26 cellular contexts compared by ENCODE assay signal in the genomic region with DNA sequence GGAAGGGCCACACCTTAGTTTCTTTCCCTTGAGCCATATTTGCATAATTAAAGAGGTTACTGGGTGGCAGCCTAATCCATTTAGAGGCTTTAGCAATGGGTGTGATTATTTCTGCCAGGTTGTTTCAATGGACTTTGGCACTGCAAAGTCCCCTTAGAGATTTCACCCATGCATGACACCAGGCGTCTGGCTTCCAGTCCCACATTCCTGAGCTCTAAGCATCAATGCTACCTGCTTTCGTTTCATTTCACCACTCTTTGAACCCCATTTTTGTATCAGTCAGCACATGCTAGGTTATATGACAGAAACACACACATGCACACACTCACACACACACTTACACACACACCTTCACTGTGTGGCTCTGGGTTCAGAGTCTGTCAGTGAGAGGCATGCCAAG.
"Had no signal": no experiment of that assay in that cellular context is flagged by ENCODE, and none has a peak within 500 bp of the region (broad histone marks: within the 10 kb centered on the region; RNA-seq: fewer than 3 reads in every experiment).

No MANE protein-coding gene starts in this region.

- H3K27ac Mint-ChIP-seq: activated CD4-positive, alpha-beta T cell treated with anti-CD3 and anti-CD28 coated beads for 36 hours; activated naive CD8-positive, alpha-beta T cell had no signal

- H3K36me3 ChIP-seq: gastrocnemius medialis, left lung, lower lobe of right lung, ovary, prostate gland, suprapubic skin, transverse colon had no signal

- H3K27me3 ChIP-seq: gastrocnemius medialis, hepatocyte, left lung, ovary, suprapubic skin, transverse colon had no signal

- H3K4me1 ChIP-seq: gastrocnemius medialis, left lung, prostate gland, suprapubic skin, transverse colon had no signal

- H3K4me3 ChIP-seq: gastrocnemius medialis, hepatocyte, left lung, lower lobe of right lung, ovary, prostate gland, suprapubic skin, transverse colon had no signal

- FAIRE-seq: bronchial epithelial cell, colon, endometrium, keratinocyte, urothelium cell line had no signal

- H3K4me3 Mint-ChIP-seq: activated CD4-positive, alpha-beta T cell treated with anti-CD3 and anti-CD28 coated beads for 36 hours; activated naive CD8-positive, alpha-beta T cell had no signal

- DNase-seq: activated CD4-positive, alpha-beta T cell treated with anti-CD3 and anti-CD28 coated beads for 36 hours; activated CD4-positive, CD25-positive, alpha-beta regulatory T cell; activated effector memory CD4-positive, alpha-beta T cell treated with Interleukin-2 at 50 U/mL for 16 hours; activated naive CD4-positive, alpha-beta T cell treated with Interleukin-2 at 50 U/mL for 16 hours; activated T-cell treated with anti-CD3 and anti-CD28 coated beads for 4 hours; anterior cingulate cortex; dermis blood vessel endothelial cell; effector CD8-positive, alpha-beta T cell; gastrocnemius medialis; left lung; lower lobe of right lung; mesenchymal stem cell; ovary; stimulated activated CD4-positive, alpha-beta T cell treated with anti-CD3 and anti-CD28 coated beads, Interleukin-15, amount 100 ng/mL, for 24 hours; stimulated activated naive CD4-positive, alpha-beta T cell; transverse colon had no signal

- ATAC-seq: activated CD4-positive, alpha-beta T cell treated with anti-CD3 and anti-CD28 coated beads for 36 hours; gastrocnemius medialis; left lung; lower lobe of right lung had no signal

- H3K9me3 ChIP-seq: gastrocnemius medialis, lower lobe of right lung, ovary, prostate gland, suprapubic skin had no signal

- H3K4me1 Mint-ChIP-seq: activated CD4-positive, alpha-beta T cell treated with anti-CD3 and anti-CD28 coated beads for 36 hours had no signal

- H3K27me3 Mint-ChIP-seq: activated CD4-positive, alpha-beta T cell treated with anti-CD3 and anti-CD28 coated beads for 36 hours; activated naive CD8-positive, alpha-beta T cell had no signal

- H3K27ac ChIP-seq: epithelial cell of prostate, gastrocnemius medialis, hepatocyte, left lung, lower lobe of right lung, ovary, prostate gland, suprapubic skin, transverse colon had no signal

- H3K36me3 Mint-ChIP-seq: activated naive CD8-positive, alpha-beta T cell had no signal
